ENCODE assay signal across 12 cellular contexts in genomic region chr5:63022403-63022802, GRCh38.
"Had no signal": no experiment of that assay in that cellular context is flagged by ENCODE, and none has a peak within 500 bp of the region (broad histone marks: within the 10 kb centered on the region; RNA-seq: fewer than 3 reads in every experiment).

No MANE protein-coding gene starts in this region.

- ATAC-seq: activated CD4-positive, alpha-beta T cell treated with anti-CD3 and anti-CD28 coated beads for 36 hours; left lung; sciatic nerve had no signal

- DNase-seq: activated CD4-positive, alpha-beta T cell treated with anti-CD3 and anti-CD28 coated beads for 36 hours; activated naive CD4-positive, alpha-beta T cell; activated naive CD8-positive, alpha-beta T cell treated with anti-CD3 and anti-CD28 coated beads, Interleukin-2, amount 10 ng/mL, durations not matched to agents 7 days and 5 days; brain microvascular endothelial cell; effector CD4-positive, alpha-beta T cell; foreskin fibroblast; hippocampal formation; left lung; naive B cell; stomach; testis had no signal
